ENCODE assay signal across 8 cellular contexts in genomic region chr5:80255425-80255751, GRCh38. TPM values are rescaled to one million over a fixed set of nuclear protein-coding genes. Genes with fewer than 3 reads are reported as not detected.
A peak's percentile ranks its signal among the peaks of the same experiment; 100 is the strongest.
DNase-seq lines count a peak whose midpoint lies in the region; ATAC-seq, FAIRE-seq and TF ChIP-seq lines count a peak whose summit lies in the region.

No MANE protein-coding gene starts in this region.

- TF ChIP-seq POLR2A in spleen (IDR thresholded peaks at IDR 0.05) = no peak

- peak; percentile 40 for ATAC-seq in GM19328 (IDR thresholded peaks at IDR 0.05; ENCODE audit: unreplicated experiment)
- peak; percentile 42 for ATAC-seq in HG03439 (IDR thresholded peaks at IDR 0.05; ENCODE audit: unreplicated experiment)

- FAIRE-seq in keratinocyte (lab: Jason Lieb, UNC) = no peak

- H3K79me2 ChIP-seq in SK-N-SH (ENCODE audit: insufficient read depth) = peaks cover 41% of the 10 kb centered on the region
- H3K79me2 ChIP-seq in keratinocyte (ENCODE audit: control insufficient read depth, insufficient read depth, low read length) = peaks cover 34% of the 10 kb centered on the region

- TF ChIP-seq CTCF in C4-2B (conservative IDR thresholded peaks at IDR 0.05) = no peak
- no peak for TF ChIP-seq CTCF in SK-N-SH (IDR thresholded peaks at IDR 0.05)
- no peak for TF ChIP-seq CTCF in cardiac fibroblast (IDR thresholded peaks at IDR 0.05; ENCODE audit: low read depth, low read length)
- no peak for TF ChIP-seq CTCF in keratinocyte (optimal IDR thresholded peaks at IDR 0.05 in 1 of 3, IDR thresholded peaks at IDR 0.05 in 1 of 3, conservative IDR thresholded peaks at IDR 0.05 in 1 of 3; ENCODE audit: extremely low read depth in 1 of 3, insufficient read depth in 2 of 3, low read length in 3 of 3)
- TF ChIP-seq CTCF in spleen (IDR thresholded peaks at IDR 0.05 in 8 of 11, conservative IDR thresholded peaks at IDR 0.05 in 3 of 11) = no peak

- DNase-seq in SK-N-SH = no peak
- peak; percentile 64 to 65 for DNase-seq in cardiac fibroblast (ENCODE audit: low read depth in 2 of 2)
- no peak for DNase-seq in keratinocyte (ENCODE audit: low read depth, low spot score)
- DNase-seq in spleen = no peak
- DNase-seq in NCI-H2081 treated with DMSO at 0.1 percent for 48 hours (lab: John Stamatoyannopoulos, UW) = no peak

- TF ChIP-seq EP300 in SK-N-SH (IDR thresholded peaks at IDR 0.05; ENCODE audit: borderline replicate concordance in 1 of 2, low read depth in 1 of 2, low read length in 1 of 2) = no peak

- dilution Hi-C loops in keratinocyte (cut with MboI; ENCODE audit: extremely low pct_ligation_motif_present, low sequenced_read_pairs) = no loop called here

- POLR2A ChIA-PET in SK-N-SH (lab: Yijun Ruan, JAX) = interaction anchor here (1.0 to 2.5 kb wide), 4 partner anchors 45 to 164 kb away, joined by 4 to 11 read pairs (median 6); no protein-coding TSS in a partner anchor

- intact Hi-C loops in spleen (cut with DNase I; ENCODE audit: low total_unique reads) = no loop called here

- H3K27ac ChIP-seq in C4-2B (peak overlapping the region; percentile 83), SK-N-SH (ENCODE audit: low read depth in 2 of 2, low read length in 1 of 2) (peak overlapping the region; percentile 64 to 77; a peak in 3 of 4 replicates), keratinocyte (ENCODE audit: control insufficient read depth, insufficient read depth, low read length) (peak overlapping the region; percentile 92), spleen (peak overlapping the region; percentile 92 to 98 (median 96))

- H4K20me1 ChIP-seq in SK-N-SH (ENCODE audit: insufficient read depth) (no peaks in the 10 kb centered on the region), keratinocyte (ENCODE audit: control insufficient read depth, extremely low read depth, insufficient read depth, low read length) (peaks cover 2% of the 10 kb centered on the region)

- peak overlapping the region; percentile 99 for H3K4me2 ChIP-seq in SK-N-SH
- peak overlapping the region; percentile 96 for H3K4me2 ChIP-seq in keratinocyte (ENCODE audit: control insufficient read depth, extremely low read depth, insufficient read depth, low read depth, low read length)

- H3F3A ChIP-seq in SK-N-SH (replicated peaks; ENCODE audit: insufficient read depth) = peaks cover 13% of the 10 kb centered on the region

- no peak for TF ChIP-seq RAD21 in SK-N-SH (IDR thresholded peaks at IDR 0.05; ENCODE audit: low read length)

- peak overlapping the region; percentile 76; the same call in 1 of the 2 replicates for H3K9ac ChIP-seq in SK-N-SH
- peak overlapping the region; percentile 97 for H3K9ac ChIP-seq in keratinocyte (ENCODE audit: control insufficient read depth, extremely low read depth, insufficient read depth, low read length)

- H3K9me3 ChIP-seq in SK-N-SH = no peaks in the 10 kb centered on the region
- H3K9me3 ChIP-seq in keratinocyte (ENCODE audit: control insufficient read depth, low read depth, low read length) = no peaks in the 10 kb centered on the region
- no peaks in the 10 kb centered on the region for H3K9me3 ChIP-seq in spleen

- H3K4me1 ChIP-seq in SK-N-SH (ENCODE audit: control insufficient read depth in 1 of 2, insufficient read depth in 2 of 2, low read depth in 1 of 2, low read length in 1 of 2) (peaks cover 11 to 12% of the 10 kb centered on the region in 2 experiments), keratinocyte (ENCODE audit: control insufficient read depth, extremely low read depth, insufficient read depth, low read length) (peaks cover 28% of the 10 kb centered on the region), spleen (peaks cover 14 to 65% (median 37%) of the 10 kb centered on the region in 6 donors)

- no peaks in the 10 kb centered on the region for H3K9me2 ChIP-seq in SK-N-SH

- WGBS in SK-N-SH (ENCODE audit: low lambda C conversion rate) = 2% methylated on average over 9 of the region's 28 CpGs
- WGBS in spleen, 5 donors = 0 to 2% (median 0%) methylated on average over 7 to 28 of the region's 28 CpGs

- H2AFZ ChIP-seq in SK-N-SH (ENCODE audit: low read depth) (peak overlapping the region; percentile 75), keratinocyte (ENCODE audit: control insufficient read depth, low read length) (peak overlapping the region; percentile 90)

- peaks cover 2% of the 10 kb centered on the region for H3K9me1 ChIP-seq in keratinocyte (ENCODE audit: control insufficient read depth, extremely low read depth, insufficient read depth, low read length)

- no peaks in the 10 kb centered on the region for H3K27me3 ChIP-seq in SK-N-SH (ENCODE audit: insufficient read depth)
- H3K27me3 ChIP-seq in keratinocyte (ENCODE audit: control insufficient read depth, extremely low read depth, insufficient read depth, low read length) = no peaks in the 10 kb centered on the region
- H3K27me3 ChIP-seq in spleen (replicated peaks in 1 of 7) = no peaks in the 10 kb centered on the region

- CTCF ChIA-PET in SK-N-SH (lab: Yijun Ruan, JAX) = interaction anchor here (1.2 to 5.8 kb wide), 4 partner anchors 15 to 164 kb away, joined by 3 to 32 read pairs (median 10); no protein-coding TSS in a partner anchor

- H3K4me3 ChIP-seq in SK-N-SH (ENCODE audit: low read depth in 2 of 2, low read length in 1 of 2) (peak overlapping the region; percentile 79 to 94), cardiac fibroblast (replicated peaks in 1 of 2; ENCODE audit: low read depth in 2 of 2, low read length in 2 of 2) (peak overlapping the region; percentile 67 to 71), keratinocyte (ENCODE audit: control insufficient read depth in 2 of 3, extremely low read depth in 1 of 3, insufficient read depth in 2 of 3, low read depth in 1 of 3, low read length in 3 of 3) (peak overlapping the region; percentile 78 to 96 (median 83)), spleen (peak overlapping the region; percentile 53 to 89 (median 74))

- H3K36me3 ChIP-seq in SK-N-SH (replicated peaks in 1 of 2; ENCODE audit: control insufficient read depth in 1 of 2, insufficient read depth in 2 of 2, low read length in 1 of 2) = no peaks in the 10 kb centered on the region
- H3K36me3 ChIP-seq in keratinocyte (ENCODE audit: control insufficient read depth in 2 of 2, extremely low read depth in 1 of 2, insufficient read depth in 2 of 2, low read length in 2 of 2) = peaks cover 0 to 1% of the 10 kb centered on the region in 2 experiments
- no peaks in the 10 kb centered on the region for H3K36me3 ChIP-seq in spleen

TF ChIP-seq in SK-N-SH, 30 proteins besides CTCF, POLR2A, EP300 and RAD21 (continues in another document):
- TF ChIP-seq RXRA (IDR thresholded peaks at IDR 0.05; ENCODE audit: borderline replicate concordance, low read depth) (no peak), TAF1 (IDR thresholded peaks at IDR 0.05; ENCODE audit: borderline replicate concordance, low read depth, low read length) (no peak), NRF1 (IDR thresholded peaks at IDR 0.05; ENCODE audit: low read depth, low read length) (0 out of 2 replicates have a peak, but pooled peaks have one; percentile 7), MXI1 (IDR thresholded peaks at IDR 0.05; ENCODE audit: low read depth, low read length) (peak; percentile 61), EZH2phosphoT487 (IDR thresholded peaks at IDR 0.05; ENCODE audit: borderline replicate concordance, low read depth) (no peak), ZBTB33 (IDR thresholded peaks at IDR 0.05; ENCODE audit: borderline replicate concordance, low read depth) (no peak), FOXJ3 (CRISPR knock-in tag; IDR thresholded peaks at IDR 0.05) (no peak), USF1 (IDR thresholded peaks at IDR 0.05; ENCODE audit: borderline replicate concordance, low read depth) (no peak), RCOR1 (IDR thresholded peaks at IDR 0.05; ENCODE audit: low read length) (no peak)

RNA-seq across cellular contexts. Expression of gene SERINC5, which starts 0.5 kb away (rescaled TPM):
- polyA plus RNA-seq in SK-N-SH (2012; rRNA removed) = 4.5 and 7.4 TPM in 2 replicates
- 5.4 and 6.0 TPM in 2 replicates for polyA plus RNA-seq in SK-N-SH (2012; cell fraction: cytosol; rRNA removed)
- 2.5 and 4.7 TPM in 2 replicates for polyA plus RNA-seq in SK-N-SH (2012; cell fraction: nucleus; rRNA removed)
- polyA plus RNA-seq in keratinocyte = 20.0 to 22.8 TPM (median 22.2 TPM) in 3 replicates
- 14.2 TPM for polyA plus RNA-seq in keratinocyte (2011; ENCODE audit: low read depth)
- polyA plus RNA-seq in keratinocyte (2011; cell fraction: cytosol; rRNA removed) = 8.4 and 11.9 TPM in 2 replicates
- 31.3 and 36.7 TPM in 2 replicates for polyA plus RNA-seq in keratinocyte (2011; cell fraction: nucleus; rRNA removed)
- 16.0 and 23.2 TPM in 2 replicates for polyA plus RNA-seq in keratinocyte (2012; ENCODE audit: low replicate concordance)
- polyA minus RNA-seq in keratinocyte = 42.2 to 70.6 TPM (median 59.9 TPM) in 3 replicates
- polyA minus RNA-seq in keratinocyte (2011; cell fraction: cytosol; rRNA and poly(A)+ RNA removed) = 33.2 TPM
- polyA minus RNA-seq in keratinocyte (2011; cell fraction: nucleus; rRNA and poly(A)+ RNA removed) = 62.6 and 99.0 TPM in 2 replicates
- 10 to 100 TPM; 16.9 to 29.8 (median 25.5) TPM for total RNA-seq in spleen
- polyA plus RNA-seq in spleen = 1 to 10 TPM; 1.5 to 2.7 (median 2.1) TPM

Comparison
In these comparisons a context has a peak if more than half of its experiments do, and no peak if none do; other contexts are left out.
1. DNase-seq: peak in cardiac fibroblast (2 of 2); none in SK-N-SH (single experiment), keratinocyte (single experiment), spleen (single experiment) and NCI-H2081 treated with DMSO at 0.1 percent for 48 hours (single experiment).
2. Peak in every context shown above with its lines, with median percentiles within 50 percentile points of each other: H3K27ac ChIP-seq and H3K4me3 ChIP-seq.